In the genomic region with DNA sequence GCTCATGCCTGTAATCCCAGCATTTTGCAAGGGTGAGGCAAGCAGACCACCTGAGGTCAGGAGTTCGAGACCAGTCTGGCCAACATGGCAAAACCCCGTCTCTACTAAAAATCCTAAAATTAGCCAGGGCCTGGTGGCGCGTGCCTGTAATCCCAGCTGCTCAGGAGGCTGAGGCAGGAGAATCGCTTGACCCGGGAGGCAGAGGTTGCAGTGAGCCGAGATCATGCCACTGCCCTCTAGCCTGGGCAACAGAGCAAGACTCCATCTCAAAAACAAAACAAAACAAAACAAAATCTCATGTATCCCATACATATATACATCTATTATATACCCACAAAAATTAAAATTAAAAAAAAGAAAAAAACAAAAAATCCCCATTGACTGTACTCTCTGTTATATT, we compare ENCODE assay signal across 2 cellular contexts.
TF ChIP-seq lines count a peak whose summit lies in the region.

No MANE protein-coding gene starts in this region.

TF ChIP-seq in HEK293, 187 proteins besides CTCF, POLR2A, EP300 and RAD21:
- peak; percentile 82 for TF ChIP-seq ZNF121 (tag by site-specific recombination; IDR thresholded peaks at IDR 0.05)

TF ChIP-seq in HepG2, 621 proteins besides CTCF, POLR2A, EP300 and RAD21:
- peak; percentile 77 for TF ChIP-seq ZNF121 (CRISPR knock-in tag; IDR thresholded peaks at IDR 0.05)
